Comparison of ENCODE assay signal across 20 cellular contexts in genomic region chr3:71575433-71575832, GRCh38.
"Had no signal": no experiment of that assay in that cellular context is flagged by ENCODE, and none has a peak within 500 bp of the region (broad histone marks: within the 10 kb centered on the region; RNA-seq: fewer than 3 reads in every experiment).

No MANE protein-coding gene starts in this region.

- H3K27me3 Mint-ChIP-seq: activated CD8-positive, alpha-beta T cell treated with anti-CD3 and anti-CD28 coated beads for 36 hours; dendritic cell treated with granulocyte-macrophage colony-stimulating factor and Interleukin-4, amounts not matched to agents 40 ng/mL and 50 ng/mL, for 4 days had no signal

- H3K4me3 ChIP-seq: gastrocnemius medialis, heart right ventricle, lower lobe of right lung, pancreas, tibial nerve had no signal

- H3K36me3 Mint-ChIP-seq: brain; stimulated activated effector memory CD8-positive, alpha-beta T cell treated with anti-CD3 and anti-CD28 coated beads, Interleukin-12 subunit alpha, Interleukin-12 subunit beta, amount 100 ng/mL, for 72 hours; WTC11 had no signal

- H3K27ac Mint-ChIP-seq: activated CD8-positive, alpha-beta T cell treated with anti-CD3 and anti-CD28 coated beads for 36 hours; activated naive CD4-positive, alpha-beta T cell treated with anti-CD3 and anti-CD28 coated beads, Interleukin-2, amount 50 U/mL, for 72 hours; dendritic cell treated with granulocyte-macrophage colony-stimulating factor and Interleukin-4, amounts not matched to agents 40 ng/mL and 50 ng/mL, for 4 days; effector memory CD8-positive, alpha-beta T cell; mesothelial cell of epicardium; stimulated activated effector memory CD8-positive, alpha-beta T cell treated with anti-CD3 and anti-CD28 coated beads, Interleukin-12 subunit alpha, Interleukin-12 subunit beta, amount 100 ng/mL, for 72 hours; WTC11 had no signal

- ATAC-seq: activated CD8-positive, alpha-beta T cell treated with anti-CD3 and anti-CD28 coated beads for 36 hours; activated naive CD4-positive, alpha-beta T cell treated with anti-CD3 and anti-CD28 coated beads, Interleukin-2, amount 50 U/mL, for 72 hours; activated T-cell treated with anti-CD3 and anti-CD28 coated beads, Interleukin-2, amount 50 U/mL, for 4 hours; effector memory CD8-positive, alpha-beta T cell; gastrocnemius medialis; heart right ventricle; lower lobe of right lung; pancreas; stimulated activated effector memory CD8-positive, alpha-beta T cell treated with anti-CD3 and anti-CD28 coated beads, Interleukin-12 subunit alpha, Interleukin-12 subunit beta, amount 100 ng/mL, for 72 hours; WTC11 had no signal

- FAIRE-seq: pancreas, TTC549 had no signal

- H3K9me3 ChIP-seq: gastrocnemius medialis, heart right ventricle, lower lobe of right lung, pancreas, tibial nerve had no signal

- DNase-seq: activated CD4-positive, alpha-beta T cell treated with anti-CD3 and anti-CD28 coated beads for 48 hours; activated CD8-positive, alpha-beta T cell treated with anti-CD3 and anti-CD28 coated beads for 36 hours; activated effector memory CD4-positive, alpha-beta T cell treated with Interleukin-2 at 50 U/mL for 16 hours; activated T-cell treated with anti-CD3 and anti-CD28 coated beads, Interleukin-2, amount 50 U/mL, for 4 hours; cerebellar nuclear complex; effector memory CD8-positive, alpha-beta T cell; gastrocnemius medialis; heart right ventricle; lower lobe of right lung; pancreas; T-helper 2 cell had no signal

- H3K4me1 Mint-ChIP-seq: stimulated activated effector memory CD8-positive, alpha-beta T cell treated with anti-CD3 and anti-CD28 coated beads, Interleukin-12 subunit alpha, Interleukin-12 subunit beta, amount 100 ng/mL, for 72 hours had no signal

- H3K27ac ChIP-seq: gastrocnemius medialis, heart right ventricle, lower lobe of right lung, pancreas, tibial nerve had no signal

- H3K36me3 ChIP-seq: gastrocnemius medialis, pancreas, tibial nerve had no signal

- H3K4me3 Mint-ChIP-seq: activated CD8-positive, alpha-beta T cell treated with anti-CD3 and anti-CD28 coated beads for 36 hours; activated T-cell treated with anti-CD3 and anti-CD28 coated beads, Interleukin-2, amount 50 U/mL, for 4 hours; dendritic cell treated with granulocyte-macrophage colony-stimulating factor and Interleukin-4, amounts not matched to agents 40 ng/mL and 50 ng/mL, for 4 days; effector memory CD8-positive, alpha-beta T cell; mesothelial cell of epicardium; neural crest cell; stimulated activated effector memory CD8-positive, alpha-beta T cell treated with anti-CD3 and anti-CD28 coated beads, Interleukin-12 subunit alpha, Interleukin-12 subunit beta, amount 100 ng/mL, for 72 hours; WTC11 had no signal

- H3K27me3 ChIP-seq: gastrocnemius medialis, heart right ventricle, pancreas, tibial nerve had no signal

- H3K9me3 Mint-ChIP-seq: activated CD8-positive, alpha-beta T cell treated with anti-CD3 and anti-CD28 coated beads for 36 hours; activated naive CD4-positive, alpha-beta T cell treated with anti-CD3 and anti-CD28 coated beads, Interleukin-2, amount 50 U/mL, for 72 hours; activated T-cell treated with anti-CD3 and anti-CD28 coated beads, Interleukin-2, amount 50 U/mL, for 4 hours; brain; dendritic cell treated with granulocyte-macrophage colony-stimulating factor and Interleukin-4, amounts not matched to agents 40 ng/mL and 50 ng/mL, for 4 days; effector memory CD8-positive, alpha-beta T cell; mesothelial cell of epicardium; neural crest cell; stimulated activated effector memory CD8-positive, alpha-beta T cell treated with anti-CD3 and anti-CD28 coated beads, Interleukin-12 subunit alpha, Interleukin-12 subunit beta, amount 100 ng/mL, for 72 hours; WTC11 had no signal
